18 cellular contexts compared by ENCODE assay signal in the genomic region with DNA sequence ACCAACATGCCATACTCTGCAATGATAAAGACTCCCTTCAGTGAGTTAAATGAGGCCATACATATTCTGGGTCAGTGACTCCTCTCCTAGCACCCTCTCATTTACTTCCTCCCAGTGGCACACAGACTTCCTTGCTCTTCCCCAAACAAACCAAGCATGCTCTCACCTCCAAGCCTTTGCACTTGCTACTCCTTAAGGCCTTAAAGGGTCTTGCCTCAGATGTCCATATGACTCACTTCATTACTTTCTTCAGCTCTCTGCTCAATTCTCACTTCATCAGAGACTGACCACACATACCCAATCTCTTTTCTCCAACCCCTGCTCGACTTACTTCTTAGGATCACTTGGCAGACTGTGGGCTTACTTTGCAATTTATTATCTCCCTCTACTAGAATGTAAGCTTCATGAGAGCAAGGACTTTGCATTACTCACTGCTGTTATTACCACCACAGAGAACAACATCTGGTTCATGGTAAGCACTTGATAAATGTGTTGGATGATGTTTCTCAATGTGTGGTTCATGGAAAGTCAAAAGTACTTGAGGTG. TPM values are rescaled to one million over a fixed set of nuclear protein-coding genes. Genes with fewer than 3 reads are reported as not detected.
DNase-seq lines count a peak whose midpoint lies in the region; ATAC-seq, FAIRE-seq and TF ChIP-seq lines count a peak whose summit lies in the region.
"Had no signal": no experiment of that assay in that cellular context is flagged by ENCODE, and none has a peak within 500 bp of the region (broad histone marks: within the 10 kb centered on the region; RNA-seq: fewer than 3 reads in every experiment).

No MANE protein-coding gene starts in this region.

- ATAC-seq in activated T-cell treated with anti-CD3 and anti-CD28 coated beads, Interleukin-2, amount 50 U/mL, for 4 hours = no peak
- ATAC-seq in pancreas = peak in 3 of 4 donors; percentile 26 to 43 (median 26)
- no peak for ATAC-seq in GM18907 (IDR thresholded peaks at IDR 0.05; ENCODE audit: unreplicated experiment)
- ATAC-seq: gastroesophageal sphincter, Right ventricle myocardium inferior had no signal

- 11 to 13% methylated on average over 1 of the region's 1 CpG for WGBS in pancreas, 2 donors

- H3K4me3 ChIP-seq in fibroblast of mammary gland (ENCODE audit: control insufficient read depth, low read depth, low read length) (no peak overlapping the region), pancreas (no peak overlapping the region)
- H3K4me3 ChIP-seq: gastroesophageal sphincter had no signal

- peaks cover 95% of the 10 kb centered on the region for H3K36me3 Mint-ChIP-seq in activated T-cell treated with anti-CD3 and anti-CD28 coated beads, Interleukin-2, amount 50 U/mL, for 24 hours (ENCODE audit: low read depth)
- H3K36me3 Mint-ChIP-seq in activated T-cell treated with anti-CD3 and anti-CD28 coated beads, Interleukin-2, amount 50 U/mL, for 4 hours (ENCODE audit: insufficient read depth) = peaks cover 69% of the 10 kb centered on the region

- H3K4me3 Mint-ChIP-seq in activated T-cell treated with anti-CD3 and anti-CD28 coated beads, Interleukin-2, amount 50 U/mL, for 24 hours = no peak overlapping the region
- H3K4me3 Mint-ChIP-seq in activated T-cell treated with anti-CD3 and anti-CD28 coated beads, Interleukin-2, amount 50 U/mL, for 4 hours = no peak overlapping the region

- TF ChIP-seq CTCF in VCaP (conservative IDR thresholded peaks at IDR 0.05) (no peak), fibroblast of mammary gland (conservative IDR thresholded peaks at IDR 0.05; ENCODE audit: control insufficient read depth, insufficient read depth, low read depth, low read length) (no peak), pancreas (IDR thresholded peaks at IDR 0.05) (no peak)

- H3K27ac ChIP-seq in VCaP (peak overlapping the region; percentile 56), pancreas (peak overlapping the region; percentile 13 to 76 (median 51))
- H3K27ac ChIP-seq: epithelial cell of prostate, gastroesophageal sphincter had no signal

- peak overlapping the region; percentile 45 for H3K27ac Mint-ChIP-seq in activated T-cell treated with anti-CD3 and anti-CD28 coated beads, Interleukin-2, amount 50 U/mL, for 24 hours

- peaks cover 72% of the 10 kb centered on the region for H3K4me1 Mint-ChIP-seq in activated T-cell treated with anti-CD3 and anti-CD28 coated beads, Interleukin-2, amount 50 U/mL, for 24 hours (ENCODE audit: low read depth)
- H3K4me1 Mint-ChIP-seq in activated T-cell treated with anti-CD3 and anti-CD28 coated beads, Interleukin-2, amount 50 U/mL, for 4 hours (ENCODE audit: low read depth) = peaks cover 54% of the 10 kb centered on the region

- no peaks in the 10 kb centered on the region for H3K27me3 Mint-ChIP-seq in activated T-cell treated with anti-CD3 and anti-CD28 coated beads, Interleukin-2, amount 50 U/mL, for 24 hours
- H3K27me3 Mint-ChIP-seq in activated T-cell treated with anti-CD3 and anti-CD28 coated beads, Interleukin-2, amount 50 U/mL, for 4 hours (ENCODE audit: low read depth) = no peaks in the 10 kb centered on the region

- DNase-seq in activated T-cell treated with anti-CD3 and anti-CD28 coated beads, Interleukin-2, amount 50 U/mL, for 24 hours = no peak
- DNase-seq in activated T-cell treated with anti-CD3 and anti-CD28 coated beads, Interleukin-2, amount 50 U/mL, for 4 hours = no peak
- DNase-seq in fibroblast of mammary gland (ENCODE audit: low read depth) = peak; percentile 40
- no peak for DNase-seq in pancreas
- no peak for DNase-seq in midbrain (lab: John Stamatoyannopoulos, UW)
- DNase-seq in AG08396 (ENCODE audit: low spot score) = no peak
- DNase-seq: activated CD4-positive, alpha-beta T cell treated with anti-CD3 and anti-CD28 coated beads for 4 hours; cortex of kidney; NCI-H1436 treated with DMSO at 0.1 percent for 48 hours; T-helper 9 cell had no signal

- peaks cover 27 to 57% (median 50%) of the 10 kb centered on the region in 3 donors for H3K4me1 ChIP-seq in pancreas

- no peaks in the 10 kb centered on the region for H3K9me3 Mint-ChIP-seq in activated T-cell treated with anti-CD3 and anti-CD28 coated beads, Interleukin-2, amount 50 U/mL, for 24 hours
- no peaks in the 10 kb centered on the region for H3K9me3 Mint-ChIP-seq in activated T-cell treated with anti-CD3 and anti-CD28 coated beads, Interleukin-2, amount 50 U/mL, for 4 hours

- intact Hi-C loops in pancreas (cut with DNase I) = no loop called here

- FAIRE-seq in pancreas (lab: Jason Lieb, UNC) = no peak
- FAIRE-seq: G401.6, GM12892, H1 had no signal

- no peaks in the 10 kb centered on the region for H3K27me3 ChIP-seq in pancreas
- H3K27me3 ChIP-seq: gastroesophageal sphincter had no signal

- H3K9me3 ChIP-seq in pancreas = no peaks in the 10 kb centered on the region
- H3K9me3 ChIP-seq: gastroesophageal sphincter had no signal

- peaks cover 0 to 60% (median 25%) of the 10 kb centered on the region in 3 donors for H3K36me3 ChIP-seq in pancreas

RNA-seq across cellular contexts. Expression of a gene that starts 22.8 kb away (rescaled TPM):
- total RNA-seq in activated T-cell treated with anti-CD3 and anti-CD28 coated beads, Interleukin-2, amount 50 U/mL, for 4 hours = 100 to 1,000 TPM; 287 to 321 (median 319) TPM
- 10 to 100 TPM; 55.9 to 86.4 (median 68.0) TPM for total RNA-seq in pancreas
- polyA plus RNA-seq in pancreas = 100 to 1,000 TPM in 1 of 2 donors, 10 to 100 TPM in 1; 60.7 to 111 TPM

RNA-seq across cellular contexts. Expression of a gene that starts 22.9 kb away (rescaled TPM):
- total RNA-seq in activated T-cell treated with anti-CD3 and anti-CD28 coated beads, Interleukin-2, amount 50 U/mL, for 4 hours = 1 to 10 TPM; 8.9 to 9.5 (median 9.0) TPM
- 1 to 10 TPM; 3.8 to 8.7 (median 6.8) TPM for total RNA-seq in pancreas
- 10 to 100 TPM; 14.1 to 14.3 TPM for polyA plus RNA-seq in pancreas

RNA-seq across cellular contexts. Expression of a gene that starts 32.1 kb away (rescaled TPM):
- total RNA-seq in activated T-cell treated with anti-CD3 and anti-CD28 coated beads, Interleukin-2, amount 50 U/mL, for 4 hours = under 1 TPM; 0.50 to 0.54 (median 0.53) TPM
- 1 to 10 TPM in 2 of 6 donors, under 1 TPM in 4; 0.51 to 1.3 (median 0.87) TPM for total RNA-seq in pancreas
- under 1 TPM; 0.30 to 0.31 TPM for polyA plus RNA-seq in pancreas

RNA-seq across cellular contexts. Expression of a gene that starts 52.3 kb away (rescaled TPM):
- 1 to 10 TPM; 1.3 to 1.7 (median 1.3) TPM for total RNA-seq in activated T-cell treated with anti-CD3 and anti-CD28 coated beads, Interleukin-2, amount 50 U/mL, for 4 hours
- total RNA-seq in pancreas = 10 to 100 TPM in 4 of 6 donors, 1 to 10 TPM in 2; 8.1 to 21.4 (median 12.1) TPM
- polyA plus RNA-seq in pancreas = 10 to 100 TPM; 61.4 to 78.9 TPM

Comparison
In these comparisons a context has a peak if more than half of its experiments do, and no peak if none do; other contexts are left out.
1. ATAC-seq: peak in pancreas (3 of 4); none in activated T-cell treated with anti-CD3 and anti-CD28 coated beads, Interleukin-2, amount 50 U/mL, for 4 hours (0 of 2) and GM18907 (single experiment).